ENCODE assay signal across 9 cellular contexts in the genomic region with DNA sequence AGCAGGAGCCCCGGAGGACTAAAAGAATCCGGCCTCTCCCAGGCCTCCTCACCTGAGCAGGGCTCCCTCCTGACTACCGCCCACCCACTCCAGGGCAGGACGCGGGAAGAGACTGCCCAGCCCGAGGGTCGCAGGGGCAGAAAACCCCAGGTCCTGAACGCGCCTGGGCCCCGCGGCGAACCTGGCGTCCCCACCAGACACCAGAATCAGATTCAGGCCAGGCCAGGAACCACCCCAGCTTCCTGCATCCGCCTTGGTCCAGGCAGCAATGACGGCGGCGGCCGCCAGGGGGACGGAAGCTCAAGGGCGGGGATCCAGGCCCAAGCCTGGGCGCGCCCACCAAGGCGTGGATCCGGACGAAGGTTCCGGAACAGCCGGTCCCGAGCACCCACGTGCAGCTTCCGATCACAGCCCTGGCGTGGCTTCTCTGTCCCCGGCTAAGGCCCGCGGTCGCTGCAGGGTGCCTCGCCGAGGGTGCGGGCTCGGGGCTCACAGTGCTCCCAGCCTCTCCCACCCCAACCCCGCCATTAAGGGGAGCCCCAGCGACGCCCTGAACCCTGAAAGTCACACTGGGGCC. TPM values are rescaled to one million over a fixed set of nuclear protein-coding genes. Genes with fewer than 3 reads are reported as not detected.
DNase-seq lines count a peak whose midpoint lies in the region; ATAC-seq, FAIRE-seq and TF ChIP-seq lines count a peak whose summit lies in the region.
"Had no signal": no experiment of that assay in that cellular context is flagged by ENCODE, and none has a peak within 500 bp of the region (broad histone marks: within the 10 kb centered on the region; RNA-seq: fewer than 3 reads in every experiment).

No MANE protein-coding gene starts in this region.

- intact Hi-C loops in left colon (cut with DNase I, micrococcal nuclease): no loop called here

- FAIRE-seq in GM12892 (lab: Jason Lieb, UNC): no peak

- H3K4me3 ChIP-seq in choroid plexus epithelial cell (ENCODE audit: low read depth, low read length): peak overlapping the region; percentile 44

- ATAC-seq in HG03159 (IDR thresholded peaks at IDR 0.05; ENCODE audit: unreplicated experiment) (peak; percentile 79), left colon (peak; percentile 76)

- no peak for TF ChIP-seq POLR2A in GM12892 (IDR thresholded peaks at IDR 0.05; ENCODE audit: low read depth, low read length)

- TF ChIP-seq CTCF in choroid plexus epithelial cell (conservative IDR thresholded peaks at IDR 0.05; ENCODE audit: low read depth, low read length): peak; percentile 78

- DNase-seq in GM12892 (ENCODE audit: insufficient read length) (peak; percentile 82), choroid plexus epithelial cell (ENCODE audit: low read depth) (peak; percentile 89), left colon (peak; percentile 90 to 97), NCI-H69 (lab: John Stamatoyannopoulos, UW) (no peak), LoVo (ENCODE audit: low spot score) (no peak)
- DNase-seq in activated CD4-positive, alpha-beta T cell treated with anti-CD3 and anti-CD28 coated beads for 4 hours: peak; percentile 82 to 92
- DNase-seq in stimulated activated CD4-positive, alpha-beta T cell treated with anti-CD3 and anti-CD28 coated beads, Interleukin-1b, Interleukin-23, amount 100 ng/mL, for 4 hours (ENCODE audit: low read depth in 2 of 2): peak; percentile 86 to 93

RNA-seq across cellular contexts. Expression of a gene that starts 3.6 kb away (rescaled TPM):
- not detected for polyA plus RNA-seq in GM12892 (2012; ENCODE audit: missing spikeins)
- not detected for total RNA-seq in left colon

RNA-seq across cellular contexts. Expression of a gene that starts 19.3 kb away (rescaled TPM):
- not detected for polyA plus RNA-seq in GM12892 (2012; ENCODE audit: missing spikeins)
- not detected for total RNA-seq in left colon

RNA-seq across cellular contexts. Expression of a gene that starts 25.4 kb away (rescaled TPM):
- 5.8 TPM for polyA plus RNA-seq in GM12892 (2012; ENCODE audit: missing spikeins)
- 10 to 100 TPM; 10.1 to 10.2 TPM for total RNA-seq in left colon

RNA-seq across cellular contexts. Expression of a gene that starts 43.0 kb away (rescaled TPM):
- 0.78 TPM for polyA plus RNA-seq in GM12892 (2012; ENCODE audit: missing spikeins)
- 1,000 to 10,000 TPM; 7,382 to 8,588 TPM for total RNA-seq in left colon
- total RNA-seq: temporal lobe had no signal

Comparison
In these comparisons a context has a peak if more than half of its experiments do, and no peak if none do; other contexts are left out.
1. DNase-seq: peak in GM12892 (single experiment), activated CD4-positive, alpha-beta T cell treated with anti-CD3 and anti-CD28 coated beads for 4 hours (2 of 2), choroid plexus epithelial cell (single experiment), left colon (2 of 2) and stimulated activated CD4-positive, alpha-beta T cell treated with anti-CD3 and anti-CD28 coated beads, Interleukin-1b, Interleukin-23, amount 100 ng/mL, for 4 hours (2 of 2); none in NCI-H69 (single experiment) and LoVo (single experiment).